ENCODE assay signal across 1 cellular context in genomic region chr2:136023416-136023815, GRCh38.
A peak's percentile ranks its signal among the peaks of the same experiment; 100 is the strongest.
TF ChIP-seq lines count a peak whose summit lies in the region.

No MANE protein-coding gene starts in this region.

TF ChIP-seq in HepG2, 621 proteins besides CTCF, POLR2A, EP300 and RAD21 (continued from another document and continues in another):
- 0 out of 2 replicates have a peak, but pooled peaks have one; percentile 45 for TF ChIP-seq PRDM15 (CRISPR knock-in tag; IDR thresholded peaks at IDR 0.05)
- TF ChIP-seq, protein P1, sequence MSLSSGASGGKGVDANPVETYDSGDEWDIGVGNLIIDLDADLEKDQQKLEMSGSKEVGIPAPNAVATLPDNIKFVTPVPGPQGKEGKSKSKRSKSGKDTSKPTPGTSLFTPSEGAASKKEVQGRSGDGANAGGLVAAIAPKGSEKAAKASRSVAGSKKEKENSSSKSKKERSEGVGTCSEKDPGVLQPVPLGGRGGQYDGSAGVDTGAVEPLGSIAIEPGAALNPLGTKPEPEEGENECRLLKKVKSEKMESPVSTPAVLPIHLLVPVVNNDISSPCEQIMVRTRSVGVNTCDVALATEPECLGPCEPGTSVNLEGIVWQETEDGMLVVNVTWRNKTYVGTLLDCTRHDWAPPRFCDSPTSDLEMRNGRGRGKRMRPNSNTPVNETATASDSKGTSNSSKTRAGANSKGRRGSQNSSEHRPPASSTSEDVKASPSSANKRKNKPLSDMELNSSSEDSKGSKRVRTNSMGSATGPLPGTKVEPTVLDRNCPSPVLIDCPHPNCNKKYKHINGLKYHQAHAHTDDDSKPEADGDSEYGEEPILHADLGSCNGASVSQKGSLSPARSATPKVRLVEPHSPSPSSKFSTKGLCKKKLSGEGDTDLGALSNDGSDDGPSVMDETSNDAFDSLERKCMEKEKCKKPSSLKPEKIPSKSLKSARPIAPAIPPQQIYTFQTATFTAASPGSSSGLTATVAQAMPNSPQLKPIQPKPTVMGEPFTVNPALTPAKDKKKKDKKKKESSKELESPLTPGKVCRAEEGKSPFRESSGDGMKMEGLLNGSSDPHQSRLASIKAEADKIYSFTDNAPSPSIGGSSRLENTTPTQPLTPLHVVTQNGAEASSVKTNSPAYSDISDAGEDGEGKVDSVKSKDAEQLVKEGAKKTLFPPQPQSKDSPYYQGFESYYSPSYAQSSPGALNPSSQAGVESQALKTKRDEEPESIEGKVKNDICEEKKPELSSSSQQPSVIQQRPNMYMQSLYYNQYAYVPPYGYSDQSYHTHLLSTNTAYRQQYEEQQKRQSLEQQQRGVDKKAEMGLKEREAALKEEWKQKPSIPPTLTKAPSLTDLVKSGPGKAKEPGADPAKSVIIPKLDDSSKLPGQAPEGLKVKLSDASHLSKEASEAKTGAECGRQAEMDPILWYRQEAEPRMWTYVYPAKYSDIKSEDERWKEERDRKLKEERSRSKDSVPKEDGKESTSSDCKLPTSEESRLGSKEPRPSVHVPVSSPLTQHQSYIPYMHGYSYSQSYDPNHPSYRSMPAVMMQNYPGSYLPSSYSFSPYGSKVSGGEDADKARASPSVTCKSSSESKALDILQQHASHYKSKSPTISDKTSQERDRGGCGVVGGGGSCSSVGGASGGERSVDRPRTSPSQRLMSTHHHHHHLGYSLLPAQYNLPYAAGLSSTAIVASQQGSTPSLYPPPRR (CRISPR knock-in tag; IDR thresholded peaks at IDR 0.05; ENCODE audit: borderline replicate concordance), result 0 out of 2 replicates have a peak, but pooled peaks have one; percentile 31
- TF ChIP-seq HNRNPLL (IDR thresholded peaks at IDR 0.05; ENCODE audit: low read depth, low read length, poor library complexity, severe bottlenecking), result no peak
- TF ChIP-seq HNF1B (CRISPR knock-in tag; IDR thresholded peaks at IDR 0.05), result no peak
- TF ChIP-seq ZNF589 (CRISPR knock-in tag; conservative IDR thresholded peaks at IDR 0.05), result no peak
- TF ChIP-seq, protein P2, sequence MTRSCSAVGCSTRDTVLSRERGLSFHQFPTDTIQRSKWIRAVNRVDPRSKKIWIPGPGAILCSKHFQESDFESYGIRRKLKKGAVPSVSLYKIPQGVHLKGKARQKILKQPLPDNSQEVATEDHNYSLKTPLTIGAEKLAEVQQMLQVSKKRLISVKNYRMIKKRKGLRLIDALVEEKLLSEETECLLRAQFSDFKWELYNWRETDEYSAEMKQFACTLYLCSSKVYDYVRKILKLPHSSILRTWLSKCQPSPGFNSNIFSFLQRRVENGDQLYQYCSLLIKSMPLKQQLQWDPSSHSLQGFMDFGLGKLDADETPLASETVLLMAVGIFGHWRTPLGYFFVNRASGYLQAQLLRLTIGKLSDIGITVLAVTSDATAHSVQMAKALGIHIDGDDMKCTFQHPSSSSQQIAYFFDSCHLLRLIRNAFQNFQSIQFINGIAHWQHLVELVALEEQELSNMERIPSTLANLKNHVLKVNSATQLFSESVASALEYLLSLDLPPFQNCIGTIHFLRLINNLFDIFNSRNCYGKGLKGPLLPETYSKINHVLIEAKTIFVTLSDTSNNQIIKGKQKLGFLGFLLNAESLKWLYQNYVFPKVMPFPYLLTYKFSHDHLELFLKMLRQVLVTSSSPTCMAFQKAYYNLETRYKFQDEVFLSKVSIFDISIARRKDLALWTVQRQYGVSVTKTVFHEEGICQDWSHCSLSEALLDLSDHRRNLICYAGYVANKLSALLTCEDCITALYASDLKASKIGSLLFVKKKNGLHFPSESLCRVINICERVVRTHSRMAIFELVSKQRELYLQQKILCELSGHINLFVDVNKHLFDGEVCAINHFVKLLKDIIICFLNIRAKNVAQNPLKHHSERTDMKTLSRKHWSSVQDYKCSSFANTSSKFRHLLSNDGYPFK (CRISPR knock-in tag; IDR thresholded peaks at IDR 0.05; ENCODE audit: borderline replicate concordance), result no peak
- peak; percentile 67; the same call in 1 of the 2 replicates for TF ChIP-seq NFIC (IDR thresholded peaks at IDR 0.05; ENCODE audit: low read length)
- TF ChIP-seq SOX5 (CRISPR knock-in tag; IDR thresholded peaks at IDR 0.05; ENCODE audit: borderline replicate concordance), result peak; percentile 94
- TF ChIP-seq KDM2A (CRISPR knock-in tag; IDR thresholded peaks at IDR 0.05; ENCODE audit: borderline replicate concordance, low read depth), result no peak
- peak; percentile 50 for TF ChIP-seq TEAD3 (CRISPR knock-in tag; optimal IDR thresholded peaks at IDR 0.05; ENCODE audit: borderline replicate concordance)
- TF ChIP-seq REXO4 (CRISPR knock-in tag; IDR thresholded peaks at IDR 0.05; ENCODE audit: borderline replicate concordance), result no peak
- TF ChIP-seq ZBTB7B (CRISPR knock-in tag; IDR thresholded peaks at IDR 0.05), result 0 out of 2 replicates have a peak, but pooled peaks have one; percentile 31
- TF ChIP-seq BCL3 (CRISPR knock-in tag; IDR thresholded peaks at IDR 0.05), result no peak
- TF ChIP-seq ZNF629 (CRISPR knock-in tag; conservative IDR thresholded peaks at IDR 0.05), result no peak
- no peak for TF ChIP-seq ZNF75D (CRISPR knock-in tag; IDR thresholded peaks at IDR 0.05; ENCODE audit: borderline replicate concordance)
- TF ChIP-seq, protein P3, sequence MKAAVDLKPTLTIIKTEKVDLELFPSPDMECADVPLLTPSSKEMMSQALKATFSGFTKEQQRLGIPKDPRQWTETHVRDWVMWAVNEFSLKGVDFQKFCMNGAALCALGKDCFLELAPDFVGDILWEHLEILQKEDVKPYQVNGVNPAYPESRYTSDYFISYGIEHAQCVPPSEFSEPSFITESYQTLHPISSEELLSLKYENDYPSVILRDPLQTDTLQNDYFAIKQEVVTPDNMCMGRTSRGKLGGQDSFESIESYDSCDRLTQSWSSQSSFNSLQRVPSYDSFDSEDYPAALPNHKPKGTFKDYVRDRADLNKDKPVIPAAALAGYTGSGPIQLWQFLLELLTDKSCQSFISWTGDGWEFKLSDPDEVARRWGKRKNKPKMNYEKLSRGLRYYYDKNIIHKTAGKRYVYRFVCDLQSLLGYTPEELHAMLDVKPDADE (CRISPR knock-in tag; IDR thresholded peaks at IDR 0.05), result no peak
- TF ChIP-seq ARNT (IDR thresholded peaks at IDR 0.05), result no peak
- no peak for TF ChIP-seq PRMT3 (CRISPR knock-in tag; IDR thresholded peaks at IDR 0.05; ENCODE audit: borderline replicate concordance, low read depth)
- TF ChIP-seq STAT6 (CRISPR knock-in tag; IDR thresholded peaks at IDR 0.05; ENCODE audit: borderline replicate concordance), result no peak
- TF ChIP-seq ZNF776 (CRISPR knock-in tag; IDR thresholded peaks at IDR 0.05), result no peak
- no peak for TF ChIP-seq NFATC3 (CRISPR knock-in tag; IDR thresholded peaks at IDR 0.05)
- TF ChIP-seq, protein P4, sequence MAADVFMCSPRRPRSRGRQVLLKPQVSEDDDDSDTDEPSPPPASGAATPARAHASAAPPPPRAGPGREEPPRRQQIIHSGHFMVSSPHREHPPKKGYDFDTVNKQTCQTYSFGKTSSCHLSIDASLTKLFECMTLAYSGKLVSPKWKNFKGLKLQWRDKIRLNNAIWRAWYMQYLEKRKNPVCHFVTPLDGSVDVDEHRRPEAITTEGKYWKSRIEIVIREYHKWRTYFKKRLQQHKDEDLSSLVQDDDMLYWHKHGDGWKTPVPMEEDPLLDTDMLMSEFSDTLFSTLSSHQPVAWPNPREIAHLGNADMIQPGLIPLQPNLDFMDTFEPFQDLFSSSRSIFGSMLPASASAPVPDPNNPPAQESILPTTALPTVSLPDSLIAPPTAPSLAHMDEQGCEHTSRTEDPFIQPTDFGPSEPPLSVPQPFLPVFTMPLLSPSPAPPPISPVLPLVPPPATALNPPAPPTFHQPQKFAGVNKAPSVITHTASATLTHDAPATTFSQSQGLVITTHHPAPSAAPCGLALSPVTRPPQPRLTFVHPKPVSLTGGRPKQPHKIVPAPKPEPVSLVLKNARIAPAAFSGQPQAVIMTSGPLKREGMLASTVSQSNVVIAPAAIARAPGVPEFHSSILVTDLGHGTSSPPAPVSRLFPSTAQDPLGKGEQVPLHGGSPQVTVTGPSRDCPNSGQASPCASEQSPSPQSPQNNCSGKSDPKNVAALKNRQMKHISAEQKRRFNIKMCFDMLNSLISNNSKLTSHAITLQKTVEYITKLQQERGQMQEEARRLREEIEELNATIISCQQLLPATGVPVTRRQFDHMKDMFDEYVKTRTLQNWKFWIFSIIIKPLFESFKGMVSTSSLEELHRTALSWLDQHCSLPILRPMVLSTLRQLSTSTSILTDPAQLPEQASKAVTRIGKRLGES (CRISPR knock-in tag; IDR thresholded peaks at IDR 0.05; ENCODE audit: borderline replicate concordance), result no peak
- no peak for TF ChIP-seq ZNF770 (CRISPR knock-in tag; IDR thresholded peaks at IDR 0.05)
- TF ChIP-seq ZNF432 (CRISPR knock-in tag; IDR thresholded peaks at IDR 0.05; ENCODE audit: borderline replicate concordance), result no peak
- no peak for TF ChIP-seq ZNF672 (CRISPR knock-in tag; IDR thresholded peaks at IDR 0.05)
- TF ChIP-seq MEIS1 (CRISPR knock-in tag; IDR thresholded peaks at IDR 0.05; ENCODE audit: borderline replicate concordance), result peak; percentile 16; the same call in 1 of the 2 replicates
